13 cellular contexts compared by ENCODE assay signal in genomic region chr1:24926596-24927249, GRCh38. TPM values are rescaled to one million over a fixed set of nuclear protein-coding genes. Genes with fewer than 3 reads are reported as not detected.
DNase-seq lines count a peak whose midpoint lies in the region; ATAC-seq and TF ChIP-seq lines count a peak whose summit lies in the region.
"Had no signal": no experiment of that assay in that cellular context is flagged by ENCODE, and none has a peak within 500 bp of the region (broad histone marks: within the 10 kb centered on the region; RNA-seq: fewer than 3 reads in every experiment).

No MANE protein-coding gene starts in this region.

- H3K9me3 ChIP-seq in OCI-LY7 (ENCODE audit: low read length) = no peaks in the 10 kb centered on the region
- no peaks in the 10 kb centered on the region for H3K9me3 ChIP-seq in effector memory CD4-positive, alpha-beta T cell (ENCODE audit: control insufficient read depth, low read length)
- H3K9me3 ChIP-seq: BLaER1 treated with 17β-estradiol and CSF1 and Interleukin-3, amounts not matched to agents 10 nM and 100 nM; left ventricle myocardium inferior had no signal

- no peak for ATAC-seq in activated T-cell treated with anti-CD3 and anti-CD28 coated beads, Interleukin-2, amount 50 U/mL, for 72 hours (replicated peaks in 1 of 2)
- no peak for ATAC-seq in stimulated activated memory B cell treated with anti-CD40 and anti-IgM and Interleukin-4, amounts not matched to agents 10 μg/mL and 1 μg/mL and 100 μg/mL, for 72 hours
- ATAC-seq in GM21723 (IDR thresholded peaks at IDR 0.05; ENCODE audit: unreplicated experiment) (no peak), omental fat pad (ENCODE audit: low FRiP score) (no peak)

- H3K4me3 ChIP-seq in OCI-LY7 (ENCODE audit: low read depth, low read length, poor library complexity, severe bottlenecking) = peak overlapping the region; percentile 91
- H3K4me3 ChIP-seq in effector memory CD4-positive, alpha-beta T cell (ENCODE audit: insufficient read depth, low read depth, low read length, poor library complexity, severe bottlenecking) = peak overlapping the region; percentile 91
- H3K4me3 ChIP-seq: BLaER1 treated with 17β-estradiol and CSF1 and Interleukin-3, amounts not matched to agents 10 nM and 100 nM; coronary artery; left ventricle myocardium inferior had no signal

- H2AFZ ChIP-seq in OCI-LY7 (ENCODE audit: low read length) = no peak overlapping the region

- H3K27ac Mint-ChIP-seq in activated T-cell treated with anti-CD3 and anti-CD28 coated beads, Interleukin-2, amount 50 U/mL, for 72 hours = peak overlapping the region; percentile 95
- H3K27ac Mint-ChIP-seq in stimulated activated memory B cell treated with anti-CD40 and anti-IgM and Interleukin-4, amounts not matched to agents 10 μg/mL and 1 μg/mL and 100 μg/mL, for 72 hours = peak overlapping the region; percentile 98

- H3K4me1 Mint-ChIP-seq in activated T-cell treated with anti-CD3 and anti-CD28 coated beads, Interleukin-2, amount 50 U/mL, for 72 hours (ENCODE audit: low read depth) = peaks cover 81% of the 10 kb centered on the region
- H3K4me1 Mint-ChIP-seq in stimulated activated memory B cell treated with anti-CD40 and anti-IgM and Interleukin-4, amounts not matched to agents 10 μg/mL and 1 μg/mL and 100 μg/mL, for 72 hours = peaks cover 79% of the 10 kb centered on the region

- peak overlapping the region; percentile 85 for H3K4me2 ChIP-seq in OCI-LY7 (ENCODE audit: low read length)
- H3K4me2 ChIP-seq: BLaER1 treated with 17β-estradiol and CSF1 and Interleukin-3, amounts not matched to agents 10 nM and 100 nM had no signal

- TF ChIP-seq CTCF in OCI-LY7 (conservative IDR thresholded peaks at IDR 0.05; ENCODE audit: low read length) = 0 out of 2 replicates have a peak, but pooled peaks have one; percentile 29
- TF ChIP-seq CTCF in omental fat pad (IDR thresholded peaks at IDR 0.05) = no peak

- no peaks in the 10 kb centered on the region for H3K27me3 Mint-ChIP-seq in activated T-cell treated with anti-CD3 and anti-CD28 coated beads, Interleukin-2, amount 50 U/mL, for 72 hours (ENCODE audit: low read depth)
- H3K27me3 Mint-ChIP-seq in stimulated activated memory B cell treated with anti-CD40 and anti-IgM and Interleukin-4, amounts not matched to agents 10 μg/mL and 1 μg/mL and 100 μg/mL, for 72 hours = no peaks in the 10 kb centered on the region

- peaks cover 38 to 47% of the 10 kb centered on the region in 2 donors for H3K36me3 Mint-ChIP-seq in activated T-cell treated with anti-CD3 and anti-CD28 coated beads, Interleukin-2, amount 50 U/mL, for 72 hours (ENCODE audit: insufficient read depth in 2 of 2)
- peaks cover 66% of the 10 kb centered on the region for H3K36me3 Mint-ChIP-seq in stimulated activated memory B cell treated with anti-CD40 and anti-IgM and Interleukin-4, amounts not matched to agents 10 μg/mL and 1 μg/mL and 100 μg/mL, for 72 hours

- peaks cover 27% of the 10 kb centered on the region; the same call in 1 of the 2 replicates for H4K20me1 ChIP-seq in OCI-LY7 (ENCODE audit: insufficient read depth, low read length)

- H3K9me3 Mint-ChIP-seq in activated T-cell treated with anti-CD3 and anti-CD28 coated beads, Interleukin-2, amount 50 U/mL, for 72 hours = no peaks in the 10 kb centered on the region
- H3K9me3 Mint-ChIP-seq in stimulated activated memory B cell treated with anti-CD40 and anti-IgM and Interleukin-4, amounts not matched to agents 10 μg/mL and 1 μg/mL and 100 μg/mL, for 72 hours = no peaks in the 10 kb centered on the region

- H3K79me2 ChIP-seq in OCI-LY7 (ENCODE audit: insufficient read depth, low read depth, low read length) = peaks cover 23% of the 10 kb centered on the region

- H3K4me1 ChIP-seq in OCI-LY7 (ENCODE audit: insufficient read depth, low read length, poor library complexity, severe bottlenecking) = peaks cover 67% of the 10 kb centered on the region
- H3K4me1 ChIP-seq in effector memory CD4-positive, alpha-beta T cell (ENCODE audit: control insufficient read depth, insufficient read depth, low read length, poor library complexity, severe bottlenecking) = peaks cover 70% of the 10 kb centered on the region

- H3K9me2 ChIP-seq in OCI-LY7 (ENCODE audit: insufficient read depth, low read length) = no peaks in the 10 kb centered on the region

- BruUV-seq in OCI-LY7 (replicated peaks; lab: Mats Ljungman, UMichigan) = no TSS peak

- peaks cover 58% of the 10 kb centered on the region for H3K36me3 ChIP-seq in OCI-LY7 (ENCODE audit: insufficient read depth, low read length)
- peaks cover 24% of the 10 kb centered on the region for H3K36me3 ChIP-seq in effector memory CD4-positive, alpha-beta T cell (ENCODE audit: control insufficient read depth, insufficient read depth, low read length)
- H3K36me3 ChIP-seq: BLaER1 treated with 17β-estradiol and CSF1 and Interleukin-3, amounts not matched to agents 10 nM and 100 nM; left ventricle myocardium inferior had no signal

- no peaks in the 10 kb centered on the region for H3K27me3 ChIP-seq in effector memory CD4-positive, alpha-beta T cell (replicated peaks; ENCODE audit: control insufficient read depth, insufficient read depth, low read length, poor library complexity, severe bottlenecking)

- POLR2A ChIA-PET in OCI-LY7 (lab: Charles Lee) = interaction anchor here (0.6 to 1.7 kb wide), 4 partner anchors 13 to 74 kb away, joined by 3 to 11 read pairs (median 5); no protein-coding TSS in a partner anchor

- no peak overlapping the region for H3K27ac ChIP-seq in OCI-LY7 (ENCODE audit: low read depth, low read length, poor library complexity, severe bottlenecking)
- H3K27ac ChIP-seq in effector memory CD4-positive, alpha-beta T cell (ENCODE audit: insufficient read depth, low read length, poor library complexity, severe bottlenecking) = peak overlapping the region; percentile 96
- H3K27ac ChIP-seq: BLaER1 treated with 17β-estradiol and CSF1 and Interleukin-3, amounts not matched to agents 10 nM and 100 nM; coronary artery; left ventricle myocardium inferior had no signal

- CTCF ChIA-PET in OCI-LY7 (lab: Charles Lee; ENCODE audit: unreplicated experiment) = no interaction called here

- peak overlapping the region; percentile 86 to 95 for H3K4me3 Mint-ChIP-seq in activated T-cell treated with anti-CD3 and anti-CD28 coated beads, Interleukin-2, amount 50 U/mL, for 72 hours
- peak overlapping the region; percentile 99 for H3K4me3 Mint-ChIP-seq in stimulated activated memory B cell treated with anti-CD40 and anti-IgM and Interleukin-4, amounts not matched to agents 10 μg/mL and 1 μg/mL and 100 μg/mL, for 72 hours

- no peak for DNase-seq in activated T-cell treated with anti-CD3 and anti-CD28 coated beads, Interleukin-2, amount 50 U/mL, for 72 hours
- DNase-seq in activated T-cell treated with anti-CD3 and anti-CD28 coated beads, Interleukin-2, amount 50 U/mL, for 1 hour = no peak
- DNase-seq in OCI-LY7 (ENCODE audit: low spot score) (no peak), omental fat pad (ENCODE audit: low spot score) (no peak), amygdala (lab: John Stamatoyannopoulos, UW) (no peak)
- no peak for DNase-seq in effector memory CD4-positive, alpha-beta T cell
- DNase-seq: left ventricle myocardium inferior; stimulated activated CD4-positive, alpha-beta T cell treated with anti-CD3 and anti-CD28 coated beads, Interleukin-1b, Interleukin-23, amount 100 ng/mL, for 48 hours had no signal

- intact Hi-C loops in OCI-LY7 (cut with micrococcal nuclease; ENCODE audit: unreplicated experiment) = no loop called here

RNA-seq across cellular contexts. Expression of gene RUNX3, which starts 3.4 kb away (rescaled TPM):
- total RNA-seq in activated T-cell treated with anti-CD3 and anti-CD28 coated beads, Interleukin-2, amount 50 U/mL, for 72 hours = 100 to 1,000 TPM; 254 to 298 TPM
- 9.5 and 12.2 TPM in 2 replicates for total RNA-seq in OCI-LY7 (2014; rRNA removed; shearing (Covaris generic))
- total RNA-seq in OCI-LY7 (2022) (39.5 and 41.1 TPM in 2 replicates), omental fat pad (1 to 10 TPM; 1.6 to 6.7 (median 3.8) TPM)
- total RNA-seq: LHCN-M2 had no signal

Comparison
In these comparisons a context has a peak if more than half of its experiments do, and no peak if none do; other contexts are left out.
1. RNA of gene RUNX3, which starts 3.4 kb away (total RNA-seq): 254 to 298 TPM in activated T-cell treated with anti-CD3 and anti-CD28 coated beads, Interleukin-2, amount 50 U/mL, for 72 hours; 9.5 to 41.1 TPM in OCI-LY7 and 1.6 to 6.7 TPM in omental fat pad; every median in the first group is over 4 times any median in the second.